ENCODE assay signal across 14 cellular contexts in the genomic region with DNA sequence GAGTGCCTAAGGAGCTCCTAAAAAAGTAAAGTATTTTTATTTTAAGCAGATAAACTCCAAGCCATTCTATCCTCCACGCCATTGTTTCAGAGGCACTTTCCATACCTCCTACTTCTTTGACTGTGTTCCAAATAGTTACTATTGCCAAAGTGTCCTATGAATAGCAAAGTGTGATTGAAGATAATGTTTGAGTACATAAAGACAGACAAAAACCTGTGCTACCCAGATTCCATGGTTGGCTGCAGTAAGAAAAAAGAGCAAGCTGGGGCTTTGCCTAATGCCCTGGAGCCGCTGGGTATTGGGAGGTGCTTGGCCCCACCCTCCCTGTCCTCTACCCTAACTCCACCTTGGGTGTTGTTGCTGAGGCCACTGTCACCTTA. TPM values are rescaled to one million over a fixed set of nuclear protein-coding genes. Genes with fewer than 3 reads are reported as not detected.
DNase-seq lines count a peak whose midpoint lies in the region; ATAC-seq and TF ChIP-seq lines count a peak whose summit lies in the region.
"Had no signal": no experiment of that assay in that cellular context is flagged by ENCODE, and none has a peak within 500 bp of the region (broad histone marks: within the 10 kb centered on the region; RNA-seq: fewer than 3 reads in every experiment).

No MANE protein-coding gene starts in this region.

- no peaks in the 10 kb centered on the region for H3K27me3 ChIP-seq in cardiac muscle cell
- no peaks in the 10 kb centered on the region for H3K27me3 ChIP-seq in skeletal muscle tissue (ENCODE audit: control insufficient read depth in 3 of 3, insufficient read depth in 3 of 3, low read length in 3 of 3)

- no peaks in the 10 kb centered on the region for H3K9me3 ChIP-seq in cardiac muscle cell (ENCODE audit: low read depth)
- no peaks in the 10 kb centered on the region for H3K9me3 ChIP-seq in skeletal muscle tissue (ENCODE audit: control insufficient read depth in 3 of 3, low read length in 3 of 3)

- ATAC-seq in GM19328 (IDR thresholded peaks at IDR 0.05; ENCODE audit: unreplicated experiment) (no peak), GM21528 (IDR thresholded peaks at IDR 0.05; ENCODE audit: low FRiP score, unreplicated experiment) (no peak), HG02938 (IDR thresholded peaks at IDR 0.05; ENCODE audit: unreplicated experiment) (no peak)

- H3K4me1 ChIP-seq in cardiac muscle cell (ENCODE audit: low read depth) (peaks cover 40% of the 10 kb centered on the region), skeletal muscle tissue (ENCODE audit: control insufficient read depth in 3 of 3, insufficient read depth in 3 of 3, low read length in 3 of 3) (peaks cover 10 to 15% (median 11%) of the 10 kb centered on the region in 3 donors)

- no peak for TF ChIP-seq CTCF in LNCaP clone FGC (IDR thresholded peaks at IDR 0.05; ENCODE audit: control insufficient read depth, extremely low read depth, insufficient read depth)
- TF ChIP-seq CTCF in cardiac muscle cell (IDR thresholded peaks at IDR 0.05; ENCODE audit: low read depth, low read length), result no peak

- H3K36me3 ChIP-seq in cardiac muscle cell (no peaks in the 10 kb centered on the region), skeletal muscle tissue (ENCODE audit: control insufficient read depth in 3 of 3, insufficient read depth in 3 of 3, low read length in 3 of 3) (no peaks in the 10 kb centered on the region)

- no peak overlapping the region for H3K4me3 ChIP-seq in LNCaP clone FGC (ENCODE audit: low read depth, low read length)
- no peak overlapping the region for H3K4me3 ChIP-seq in cardiac muscle cell
- peak overlapping the region in 1 of 3 donors; percentile 14 for H3K4me3 ChIP-seq in skeletal muscle tissue (ENCODE audit: low read length in 3 of 3)

- H3K27ac ChIP-seq in cardiac muscle cell, result peak overlapping the region; percentile 76
- peak overlapping the region; percentile 13 for H3K27ac ChIP-seq in skeletal muscle tissue (ENCODE audit: low read depth, low read length)

- DNase-seq in LNCaP clone FGC (ENCODE audit: low read depth) (peak; percentile 62), OCI-M1 (lab: John Stamatoyannopoulos, UW) (peak; percentile 69), cardiac muscle cell (ENCODE audit: low read depth in 1 of 2, low spot score in 1 of 2) (peak; percentile 40 to 49), CD1c-positive myeloid dendritic cell (ENCODE audit: extremely low spot score) (no peak)
- DNase-seq: activated CD4-positive, CD25-positive, alpha-beta regulatory T cell; activated naive CD8-positive, alpha-beta T cell treated with anti-CD3 and anti-CD28 coated beads for 36 hours; hypothalamus; kidney glomerular epithelial cell; NCI-H2029 treated with DMSO at 0.1 percent for 48 hours; retina had no signal

- H3K9ac ChIP-seq in skeletal muscle tissue (ENCODE audit: low read depth in 1 of 3, low read length in 3 of 3), result no peak overlapping the region

RNA-seq across cellular contexts. Expression of gene MBOAT1, which starts 5.2 kb away (rescaled TPM):
- total RNA-seq in cardiac muscle cell (9.1 and 15.5 TPM in 2 replicates), skeletal muscle tissue (8.9 TPM)
- polyA plus RNA-seq in cardiac muscle cell, result 7.5 and 10.2 TPM in 2 replicates
